Comparison of ENCODE assay signal across 10 cellular contexts in the genomic region with DNA sequence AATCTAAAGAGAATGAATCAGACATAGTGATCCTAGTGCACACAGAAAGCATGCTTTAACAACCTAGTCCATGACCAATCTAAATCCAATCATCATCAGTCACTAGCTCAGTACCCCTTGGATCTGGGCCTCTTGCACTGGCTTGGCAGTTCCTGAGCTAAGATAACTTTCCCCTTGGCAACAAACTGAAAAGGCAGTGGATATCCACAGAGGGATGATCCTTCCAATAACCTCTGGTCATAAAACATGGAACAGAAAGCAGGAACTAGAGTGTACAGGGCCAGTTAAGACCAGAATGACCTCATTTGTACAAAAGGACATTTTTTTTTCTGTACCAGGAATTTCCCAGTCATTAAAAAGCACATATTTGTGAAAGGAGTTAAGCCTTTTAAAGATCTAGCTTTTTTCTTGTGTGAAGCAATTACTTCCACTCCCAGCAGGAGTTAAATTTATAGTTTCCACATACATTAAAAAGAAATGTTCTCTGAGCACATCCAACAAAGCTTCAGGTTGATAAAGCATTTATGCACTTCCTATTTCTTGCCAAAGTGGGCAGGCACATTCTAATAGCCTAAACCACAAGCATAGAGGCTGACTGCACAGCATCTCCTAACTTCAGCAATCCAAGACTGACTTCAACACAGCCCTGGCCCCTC. TPM values are rescaled to one million over a fixed set of nuclear protein-coding genes. Genes with fewer than 3 reads are reported as not detected.
A peak's percentile ranks its signal among the peaks of the same experiment; 100 is the strongest.
DNase-seq lines count a peak whose midpoint lies in the region; ATAC-seq, FAIRE-seq and TF ChIP-seq lines count a peak whose summit lies in the region.
"Had no signal": no experiment of that assay in that cellular context is flagged by ENCODE, and none has a peak within 500 bp of the region (broad histone marks: within the 10 kb centered on the region; RNA-seq: fewer than 3 reads in every experiment).

No MANE protein-coding gene starts in this region.

- H3K9me3 Mint-ChIP-seq in activated naive CD4-positive, alpha-beta T cell treated with anti-CD3 and anti-CD28 coated beads, Interleukin-2, amount 10 ng/mL, durations not matched to agents 7 days and 5 days = peaks cover 7% of the 10 kb centered on the region
- H3K9me3 Mint-ChIP-seq in effector memory CD8-positive, alpha-beta T cell = peaks cover 6 to 8% of the 10 kb centered on the region in 2 donors
- H3K9me3 Mint-ChIP-seq: neural crest cell had no signal

- H3K4me3 Mint-ChIP-seq in activated naive CD4-positive, alpha-beta T cell treated with anti-CD3 and anti-CD28 coated beads, Interleukin-2, amount 10 ng/mL, durations not matched to agents 7 days and 5 days = no peak overlapping the region
- no peak overlapping the region for H3K4me3 Mint-ChIP-seq in effector memory CD8-positive, alpha-beta T cell
- H3K4me3 Mint-ChIP-seq: neural crest cell had no signal

- TF ChIP-seq CTCF in fibroblast of mammary gland (conservative IDR thresholded peaks at IDR 0.05; ENCODE audit: control insufficient read depth, insufficient read depth, low read depth, low read length) (no peak), omental fat pad (IDR thresholded peaks at IDR 0.05) (no peak)

- H3K27me3 Mint-ChIP-seq in activated naive CD4-positive, alpha-beta T cell treated with anti-CD3 and anti-CD28 coated beads, Interleukin-2, amount 10 ng/mL, durations not matched to agents 7 days and 5 days = no peaks in the 10 kb centered on the region
- H3K27me3 Mint-ChIP-seq in effector memory CD8-positive, alpha-beta T cell = no peaks in the 10 kb centered on the region

- CTCF ChIA-PET in activated naive CD4-positive, alpha-beta T cell treated with anti-CD3 and anti-CD28 coated beads, Interleukin-2, amount 10 ng/mL, durations not matched to agents 7 days and 5 days (lab: Charles Lee) = no interaction called here

- ATAC-seq in omental fat pad (ENCODE audit: low FRiP score) = peak; percentile 44
- no peak for ATAC-seq in effector memory CD8-positive, alpha-beta T cell (replicated peaks)

- no peak overlapping the region for H3K4me3 ChIP-seq in fibroblast of mammary gland (ENCODE audit: control insufficient read depth, low read depth, low read length)

- peak; percentile 28 for DNase-seq in RPMI7951 (ENCODE audit: low read depth)
- peak; percentile 86 for DNase-seq in fibroblast of mammary gland (ENCODE audit: low read depth)
- DNase-seq in omental fat pad (ENCODE audit: low spot score) = no peak
- no peak for DNase-seq in stimulated activated CD4-positive, alpha-beta T cell treated with anti-CD3 and anti-CD28 coated beads, Interleukin-2, amount 100 ng/mL, for 24 hours
- no peak for DNase-seq in activated naive CD4-positive, alpha-beta T cell treated with anti-CD3 and anti-CD28 coated beads, Interleukin-2, amount 10 ng/mL, durations not matched to agents 7 days and 5 days
- DNase-seq in effector memory CD8-positive, alpha-beta T cell = no peak
- no peak for DNase-seq in SW480 (ENCODE audit: low spot score)
- DNase-seq: NCI-H2227 treated with DMSO at 0.1 percent for 48 hours had no signal

- H3K4me1 Mint-ChIP-seq in activated naive CD4-positive, alpha-beta T cell treated with anti-CD3 and anti-CD28 coated beads, Interleukin-2, amount 10 ng/mL, durations not matched to agents 7 days and 5 days = no peaks in the 10 kb centered on the region
- H3K4me1 Mint-ChIP-seq in effector memory CD8-positive, alpha-beta T cell (ENCODE audit: low read depth in 2 of 2) = no peaks in the 10 kb centered on the region

- H3K36me3 Mint-ChIP-seq in activated naive CD4-positive, alpha-beta T cell treated with anti-CD3 and anti-CD28 coated beads, Interleukin-2, amount 10 ng/mL, durations not matched to agents 7 days and 5 days = no peaks in the 10 kb centered on the region
- H3K36me3 Mint-ChIP-seq in effector memory CD8-positive, alpha-beta T cell (ENCODE audit: insufficient read depth) = no peaks in the 10 kb centered on the region

- H3K27ac Mint-ChIP-seq in activated naive CD4-positive, alpha-beta T cell treated with anti-CD3 and anti-CD28 coated beads, Interleukin-2, amount 10 ng/mL, durations not matched to agents 7 days and 5 days = no peak overlapping the region
- H3K27ac Mint-ChIP-seq in effector memory CD8-positive, alpha-beta T cell = no peak overlapping the region

- peak; percentile 84 for FAIRE-seq in G401.6 (lab: Jason Lieb, UNC)

RNA-seq across cellular contexts. Expression of a gene that starts 30.0 kb away (rescaled TPM):
- 0.10 and 0.24 TPM in 2 replicates for total RNA-seq in RPMI7951 (2014; rRNA removed; shearing (Covaris generic))
- total RNA-seq in omental fat pad = 10 to 100 TPM in 1 of 4 donors, 1 to 10 TPM in 3; 2.8 to 26.6 (median 5.1) TPM

Comparison
In these comparisons a context has a peak if more than half of its experiments do, and no peak if none do; other contexts are left out.
1. DNase-seq: peak in RPMI7951 (single experiment) and fibroblast of mammary gland (single experiment); none in omental fat pad (single experiment), stimulated activated CD4-positive, alpha-beta T cell treated with anti-CD3 and anti-CD28 coated beads, Interleukin-2, amount 100 ng/mL, for 24 hours (0 of 2), activated naive CD4-positive, alpha-beta T cell treated with anti-CD3 and anti-CD28 coated beads, Interleukin-2, amount 10 ng/mL, durations not matched to agents 7 days and 5 days (single experiment), effector memory CD8-positive, alpha-beta T cell (0 of 3) and SW480 (single experiment).